ENCODE assay signal across 10 cellular contexts in genomic region chr9:37146372-37146771, GRCh38. TPM values are rescaled to one million over a fixed set of nuclear protein-coding genes. Genes with fewer than 3 reads are reported as not detected.
DNase-seq lines count a peak whose midpoint lies in the region; ATAC-seq and TF ChIP-seq lines count a peak whose summit lies in the region.
"Had no signal": no experiment of that assay in that cellular context is flagged by ENCODE, and none has a peak within 500 bp of the region (broad histone marks: within the 10 kb centered on the region; RNA-seq: fewer than 3 reads in every experiment).

No MANE protein-coding gene starts in this region.

- H3K27ac Mint-ChIP-seq in activated naive CD8-positive, alpha-beta T cell treated with anti-CD3 and anti-CD28 coated beads, Interleukin-2, amount 10 ng/mL, durations not matched to agents 7 days and 5 days, result peak overlapping the region; percentile 88
- H3K27ac Mint-ChIP-seq: mesothelial cell of epicardium had no signal

- H3K9me3 ChIP-seq in thymus (ENCODE audit: control insufficient read depth) (no peaks in the 10 kb centered on the region), thyroid gland (no peaks in the 10 kb centered on the region), esophagus muscularis mucosa (no peaks in the 10 kb centered on the region)

- POLR2A ChIA-PET in activated naive CD8-positive, alpha-beta T cell treated with anti-CD3 and anti-CD28 coated beads, Interleukin-2, amount 10 ng/mL, durations not matched to agents 7 days and 5 days (lab: Charles Lee), result interaction anchor here (0.9 to 2.9 kb wide), 6 partner anchors 17 to 112 kb away, joined by 3 to 19 read pairs (median 3); partner anchors contain the start of gene ZCCHC7

- H3K4me1 Mint-ChIP-seq in activated T-cell treated with anti-CD3 and anti-CD28 coated beads, Interleukin-2, amount 50 U/mL, for 4 hours (ENCODE audit: low read depth), result peaks cover 44% of the 10 kb centered on the region
- peaks cover 20% of the 10 kb centered on the region for H3K4me1 Mint-ChIP-seq in activated naive CD8-positive, alpha-beta T cell treated with anti-CD3 and anti-CD28 coated beads, Interleukin-2, amount 10 ng/mL, durations not matched to agents 7 days and 5 days

- H3K36me3 ChIP-seq in thymus (ENCODE audit: control insufficient read depth, insufficient read depth) (no peaks in the 10 kb centered on the region), thyroid gland (no peaks in the 10 kb centered on the region), esophagus muscularis mucosa (no peaks in the 10 kb centered on the region)

- no peaks in the 10 kb centered on the region for H3K27me3 Mint-ChIP-seq in activated T-cell treated with anti-CD3 and anti-CD28 coated beads, Interleukin-2, amount 50 U/mL, for 4 hours (ENCODE audit: low read depth)
- no peaks in the 10 kb centered on the region for H3K27me3 Mint-ChIP-seq in activated naive CD8-positive, alpha-beta T cell treated with anti-CD3 and anti-CD28 coated beads, Interleukin-2, amount 10 ng/mL, durations not matched to agents 7 days and 5 days

- H3K9me3 Mint-ChIP-seq in activated T-cell treated with anti-CD3 and anti-CD28 coated beads, Interleukin-2, amount 50 U/mL, for 4 hours, result no peaks in the 10 kb centered on the region
- H3K9me3 Mint-ChIP-seq in activated naive CD8-positive, alpha-beta T cell treated with anti-CD3 and anti-CD28 coated beads, Interleukin-2, amount 10 ng/mL, durations not matched to agents 7 days and 5 days, result no peaks in the 10 kb centered on the region
- H3K9me3 Mint-ChIP-seq: mesothelial cell of epicardium had no signal

- intact Hi-C loops in thyroid gland (cut with DNase I), result no loop called here
- intact Hi-C loops in esophagus muscularis mucosa (cut with DNase I), result no loop called here

- no peak overlapping the region for H3K27ac ChIP-seq in thymus (ENCODE audit: low read depth)
- no peak overlapping the region for H3K27ac ChIP-seq in thyroid gland
- H3K27ac ChIP-seq in esophagus muscularis mucosa (replicated peaks in 1 of 4), result no peak overlapping the region
- H3K27ac ChIP-seq: WERI-Rb-1 had no signal

- 2% methylated on average over 2 of the region's 2 CpGs for WGBS in thymus
- 58 to 64% methylated on average over 2 of the region's 2 CpGs for WGBS in thyroid gland, 2 donors
- 73% methylated on average over 2 of the region's 2 CpGs for WGBS in esophagus muscularis mucosa

- H3K4me3 Mint-ChIP-seq in activated T-cell treated with anti-CD3 and anti-CD28 coated beads, Interleukin-2, amount 50 U/mL, for 4 hours, result peak overlapping the region; percentile 29
- peak overlapping the region; percentile 74 for H3K4me3 Mint-ChIP-seq in activated naive CD8-positive, alpha-beta T cell treated with anti-CD3 and anti-CD28 coated beads, Interleukin-2, amount 10 ng/mL, durations not matched to agents 7 days and 5 days
- H3K4me3 Mint-ChIP-seq: mesothelial cell of epicardium had no signal

- TF ChIP-seq EP300 in esophagus muscularis mucosa (IDR thresholded peaks at IDR 0.05), result no peak

- peak overlapping the region; percentile 23 for H3K4me3 ChIP-seq in thymus (ENCODE audit: low read length)
- H3K4me3 ChIP-seq in thyroid gland (replicated peaks in 1 of 3), result no peak overlapping the region
- no peak overlapping the region for H3K4me3 ChIP-seq in esophagus muscularis mucosa

- H3K36me3 Mint-ChIP-seq in activated T-cell treated with anti-CD3 and anti-CD28 coated beads, Interleukin-2, amount 50 U/mL, for 4 hours (ENCODE audit: insufficient read depth), result peaks cover 27% of the 10 kb centered on the region
- peaks cover 38% of the 10 kb centered on the region for H3K36me3 Mint-ChIP-seq in activated naive CD8-positive, alpha-beta T cell treated with anti-CD3 and anti-CD28 coated beads, Interleukin-2, amount 10 ng/mL, durations not matched to agents 7 days and 5 days
- H3K36me3 Mint-ChIP-seq: mesothelial cell of epicardium had no signal

- TF ChIP-seq CTCF in thyroid gland (IDR thresholded peaks at IDR 0.05) (no peak), esophagus muscularis mucosa (IDR thresholded peaks at IDR 0.05) (no peak)

- TF ChIP-seq POLR2A in thyroid gland (IDR thresholded peaks at IDR 0.05), result no peak
- TF ChIP-seq POLR2A in esophagus muscularis mucosa (IDR thresholded peaks at IDR 0.05; ENCODE audit: low read depth), result no peak

- H3K4me1 ChIP-seq in thymus (ENCODE audit: control insufficient read depth, insufficient read depth, low read length), result no peaks in the 10 kb centered on the region
- H3K4me1 ChIP-seq in thyroid gland, result no peaks in the 10 kb centered on the region
- no peaks in the 10 kb centered on the region for H3K4me1 ChIP-seq in esophagus muscularis mucosa

- in situ Hi-C loops in KBM-7 (cut with MboI; ENCODE audit: low pct_unique_long_range_greater_than_20kb, low sequenced_read_pairs), result no loop called here

- no peak for DNase-seq in activated T-cell treated with anti-CD3 and anti-CD28 coated beads, Interleukin-2, amount 50 U/mL, for 4 hours
- DNase-seq in activated T-cell treated with anti-CD3 and anti-CD28 coated beads, Interleukin-2, amount 50 U/mL, for 1 hour, result no peak
- DNase-seq in KBM-7, result peak; percentile 70
- DNase-seq in activated naive CD8-positive, alpha-beta T cell treated with anti-CD3 and anti-CD28 coated beads, Interleukin-2, amount 10 ng/mL, durations not matched to agents 7 days and 5 days, result no peak
- no peak for DNase-seq in thyroid gland
- DNase-seq in esophagus muscularis mucosa (ENCODE audit: extremely low spot score), result no peak
- DNase-seq in NCI-H2081 (lab: John Stamatoyannopoulos, UW), result no peak
- DNase-seq: WERI-Rb-1 had no signal

- H3K27me3 ChIP-seq in thymus (ENCODE audit: control insufficient read depth, insufficient read depth), result no peaks in the 10 kb centered on the region
- no peaks in the 10 kb centered on the region for H3K27me3 ChIP-seq in thyroid gland
- no peaks in the 10 kb centered on the region for H3K27me3 ChIP-seq in esophagus muscularis mucosa

- peak in 1 of 2 donors; percentile 41 for ATAC-seq in activated T-cell treated with anti-CD3 and anti-CD28 coated beads, Interleukin-2, amount 50 U/mL, for 4 hours
- ATAC-seq in activated naive CD8-positive, alpha-beta T cell treated with anti-CD3 and anti-CD28 coated beads, Interleukin-2, amount 10 ng/mL, durations not matched to agents 7 days and 5 days (ENCODE audit: low read depth), result peak; percentile 65

RNA-seq across cellular contexts. Expression of gene ZCCHC7, which starts 26.0 kb away (rescaled TPM):
- total RNA-seq in activated T-cell treated with anti-CD3 and anti-CD28 coated beads, Interleukin-2, amount 50 U/mL, for 4 hours, result 10 to 100 TPM; 23.6 to 25.6 (median 24.8) TPM
- total RNA-seq in activated naive CD8-positive, alpha-beta T cell treated with anti-CD3 and anti-CD28 coated beads, Interleukin-2, amount 10 ng/mL, durations not matched to agents 7 days and 5 days, result 10 to 100 TPM; 32.8 to 33.5 TPM
- 21.8 TPM for polyA plus RNA-seq in thymus
- total RNA-seq in thyroid gland (10 to 100 TPM; 22.1 to 31.9 (median 25.6) TPM), esophagus muscularis mucosa (10 to 100 TPM; 12.1 to 19.1 (median 15.6) TPM)
